Comparison of ENCODE assay signal across 3 cellular contexts in the genomic region with DNA sequence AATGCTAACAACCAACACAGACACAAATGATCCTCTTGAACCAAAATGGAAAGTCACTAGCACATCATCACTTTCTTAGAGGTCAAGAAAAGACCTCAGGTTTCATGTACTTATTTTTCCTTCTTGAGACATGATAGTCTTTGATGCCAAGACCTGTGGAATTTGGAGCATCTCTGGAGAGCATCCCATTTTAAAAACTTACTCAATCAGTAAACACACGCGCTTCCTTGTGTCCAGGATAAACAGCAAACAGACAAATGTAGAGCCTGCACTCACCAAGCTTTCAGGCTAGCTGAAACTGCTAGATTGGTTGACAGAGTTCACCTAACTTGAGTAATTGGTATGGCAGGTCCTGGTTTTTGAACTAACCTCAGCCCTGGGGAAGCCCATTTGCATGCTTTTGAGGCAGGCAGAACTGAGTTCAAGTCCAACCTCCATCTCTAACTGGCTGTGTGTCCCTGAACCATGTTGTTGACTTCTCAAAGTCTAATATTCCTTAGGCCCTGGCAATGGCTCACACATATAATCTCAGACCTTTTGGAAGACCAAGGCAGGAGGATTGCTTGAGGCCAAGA.
TF ChIP-seq lines count a peak whose summit lies in the region.

No MANE protein-coding gene starts in this region.

TF ChIP-seq in IMR-90, 13 proteins besides CTCF, POLR2A, EP300 and RAD21:
- TF ChIP-seq BHLHE40 (IDR thresholded peaks at IDR 0.05; ENCODE audit: low read depth, low read length) (no peak), CEBPB (IDR thresholded peaks at IDR 0.05; ENCODE audit: low read depth, low read length) (no peak), NFE2L2 (IDR thresholded peaks at IDR 0.05; ENCODE audit: low read depth, low read length) (no peak), MXI1 (IDR thresholded peaks at IDR 0.05; ENCODE audit: borderline replicate concordance, low read depth, low read length) (no peak)
- TF ChIP-seq, protein P1, sequence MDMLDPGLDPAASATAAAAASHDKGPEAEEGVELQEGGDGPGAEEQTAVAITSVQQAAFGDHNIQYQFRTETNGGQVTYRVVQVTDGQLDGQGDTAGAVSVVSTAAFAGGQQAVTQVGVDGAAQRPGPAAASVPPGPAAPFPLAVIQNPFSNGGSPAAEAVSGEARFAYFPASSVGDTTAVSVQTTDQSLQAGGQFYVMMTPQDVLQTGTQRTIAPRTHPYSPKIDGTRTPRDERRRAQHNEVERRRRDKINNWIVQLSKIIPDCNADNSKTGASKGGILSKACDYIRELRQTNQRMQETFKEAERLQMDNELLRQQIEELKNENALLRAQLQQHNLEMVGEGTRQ (IDR thresholded peaks at IDR 0.05; ENCODE audit: low read depth, low read length): no peak

TF ChIP-seq in GM12878, 131 proteins besides CTCF, POLR2A, EP300 and RAD21:
- no peak for TF ChIP-seq ZNF24 (IDR thresholded peaks at IDR 0.05)
- TF ChIP-seq MEF2A (IDR thresholded peaks at IDR 0.05; ENCODE audit: insufficient read depth, low read depth, low read length): no peak
- TF ChIP-seq IRF4 (IDR thresholded peaks at IDR 0.05; ENCODE audit: low read depth, low read length): no peak
- TF ChIP-seq MTA3 (IDR thresholded peaks at IDR 0.05; ENCODE audit: borderline replicate concordance, low read length): no peak
- TF ChIP-seq ESRRA (IDR thresholded peaks at IDR 0.05; ENCODE audit: low read length): no peak
- TF ChIP-seq NRF1 (conservative IDR thresholded peaks at IDR 0.05; ENCODE audit: low read depth, low read length): no peak
- TF ChIP-seq, protein P2, sequence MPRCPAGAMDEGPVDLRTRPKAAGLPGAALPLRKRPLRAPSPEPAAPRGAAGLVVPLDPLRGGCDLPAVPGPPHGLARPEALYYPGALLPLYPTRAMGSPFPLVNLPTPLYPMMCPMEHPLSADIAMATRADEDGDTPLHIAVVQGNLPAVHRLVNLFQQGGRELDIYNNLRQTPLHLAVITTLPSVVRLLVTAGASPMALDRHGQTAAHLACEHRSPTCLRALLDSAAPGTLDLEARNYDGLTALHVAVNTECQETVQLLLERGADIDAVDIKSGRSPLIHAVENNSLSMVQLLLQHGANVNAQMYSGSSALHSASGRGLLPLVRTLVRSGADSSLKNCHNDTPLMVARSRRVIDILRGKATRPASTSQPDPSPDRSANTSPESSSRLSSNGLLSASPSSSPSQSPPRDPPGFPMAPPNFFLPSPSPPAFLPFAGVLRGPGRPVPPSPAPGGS (IDR thresholded peaks at IDR 0.05; ENCODE audit: borderline replicate concordance, insufficient read depth, low read depth, low read length, poor library complexity, severe bottlenecking): no peak
- TF ChIP-seq, protein P1 (IDR thresholded peaks at IDR 0.05; ENCODE audit: borderline replicate concordance, low read depth, low read length): no peak
TF ChIP-seq in GM12878: peak in this region for 0.

TF ChIP-seq in SK-N-SH, 30 proteins besides CTCF, POLR2A, EP300 and RAD21:
- no peak for TF ChIP-seq YY1 (IDR thresholded peaks at IDR 0.05; ENCODE audit: low read depth)
- TF ChIP-seq, protein P3, sequence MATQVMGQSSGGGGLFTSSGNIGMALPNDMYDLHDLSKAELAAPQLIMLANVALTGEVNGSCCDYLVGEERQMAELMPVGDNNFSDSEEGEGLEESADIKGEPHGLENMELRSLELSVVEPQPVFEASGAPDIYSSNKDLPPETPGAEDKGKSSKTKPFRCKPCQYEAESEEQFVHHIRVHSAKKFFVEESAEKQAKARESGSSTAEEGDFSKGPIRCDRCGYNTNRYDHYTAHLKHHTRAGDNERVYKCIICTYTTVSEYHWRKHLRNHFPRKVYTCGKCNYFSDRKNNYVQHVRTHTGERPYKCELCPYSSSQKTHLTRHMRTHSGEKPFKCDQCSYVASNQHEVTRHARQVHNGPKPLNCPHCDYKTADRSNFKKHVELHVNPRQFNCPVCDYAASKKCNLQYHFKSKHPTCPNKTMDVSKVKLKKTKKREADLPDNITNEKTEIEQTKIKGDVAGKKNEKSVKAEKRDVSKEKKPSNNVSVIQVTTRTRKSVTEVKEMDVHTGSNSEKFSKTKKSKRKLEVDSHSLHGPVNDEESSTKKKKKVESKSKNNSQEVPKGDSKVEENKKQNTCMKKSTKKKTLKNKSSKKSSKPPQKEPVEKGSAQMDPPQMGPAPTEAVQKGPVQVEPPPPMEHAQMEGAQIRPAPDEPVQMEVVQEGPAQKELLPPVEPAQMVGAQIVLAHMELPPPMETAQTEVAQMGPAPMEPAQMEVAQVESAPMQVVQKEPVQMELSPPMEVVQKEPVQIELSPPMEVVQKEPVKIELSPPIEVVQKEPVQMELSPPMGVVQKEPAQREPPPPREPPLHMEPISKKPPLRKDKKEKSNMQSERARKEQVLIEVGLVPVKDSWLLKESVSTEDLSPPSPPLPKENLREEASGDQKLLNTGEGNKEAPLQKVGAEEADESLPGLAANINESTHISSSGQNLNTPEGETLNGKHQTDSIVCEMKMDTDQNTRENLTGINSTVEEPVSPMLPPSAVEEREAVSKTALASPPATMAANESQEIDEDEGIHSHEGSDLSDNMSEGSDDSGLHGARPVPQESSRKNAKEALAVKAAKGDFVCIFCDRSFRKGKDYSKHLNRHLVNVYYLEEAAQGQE (IDR thresholded peaks at IDR 0.05; ENCODE audit: low read depth, low read length): no peak
- TF ChIP-seq SMC3 (IDR thresholded peaks at IDR 0.05; ENCODE audit: low read depth, low read length): no peak
- TF ChIP-seq GATA2 (CRISPR knock-in tag; IDR thresholded peaks at IDR 0.05): no peak
- TF ChIP-seq, protein P4, sequence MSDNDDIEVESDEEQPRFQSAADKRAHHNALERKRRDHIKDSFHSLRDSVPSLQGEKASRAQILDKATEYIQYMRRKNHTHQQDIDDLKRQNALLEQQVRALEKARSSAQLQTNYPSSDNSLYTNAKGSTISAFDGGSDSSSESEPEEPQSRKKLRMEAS (IDR thresholded peaks at IDR 0.05; ENCODE audit: low read depth): no peak
- TF ChIP-seq TAF1 (IDR thresholded peaks at IDR 0.05; ENCODE audit: borderline replicate concordance, low read depth, low read length): no peak
- TF ChIP-seq RXRA (IDR thresholded peaks at IDR 0.05; ENCODE audit: borderline replicate concordance, low read depth): no peak
- TF ChIP-seq, protein P5, sequence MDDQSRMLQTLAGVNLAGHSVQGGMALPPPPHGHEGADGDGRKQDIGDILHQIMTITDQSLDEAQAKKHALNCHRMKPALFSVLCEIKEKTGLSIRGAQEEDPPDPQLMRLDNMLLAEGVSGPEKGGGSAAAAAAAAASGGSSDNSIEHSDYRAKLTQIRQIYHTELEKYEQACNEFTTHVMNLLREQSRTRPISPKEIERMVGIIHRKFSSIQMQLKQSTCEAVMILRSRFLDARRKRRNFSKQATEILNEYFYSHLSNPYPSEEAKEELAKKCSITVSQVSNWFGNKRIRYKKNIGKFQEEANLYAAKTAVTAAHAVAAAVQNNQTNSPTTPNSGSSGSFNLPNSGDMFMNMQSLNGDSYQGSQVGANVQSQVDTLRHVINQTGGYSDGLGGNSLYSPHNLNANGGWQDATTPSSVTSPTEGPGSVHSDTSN (IDR thresholded peaks at IDR 0.05): no peak
- TF ChIP-seq TEAD4 (IDR thresholded peaks at IDR 0.05; ENCODE audit: borderline replicate concordance, insufficient read depth): no peak
- TF ChIP-seq, protein P1 (IDR thresholded peaks at IDR 0.05; ENCODE audit: borderline replicate concordance, low read depth, low read length): no peak
- TF ChIP-seq CHD2 (IDR thresholded peaks at IDR 0.05; ENCODE audit: low read length, partially characterized antibody): no peak
- TF ChIP-seq GABPA (IDR thresholded peaks at IDR 0.05; ENCODE audit: low read depth): no peak
